In genomic region chr2:154692927-154693326, GRCh38 we compare ENCODE assay signal across 24 cellular contexts. TPM values are rescaled to one million over a fixed set of nuclear protein-coding genes. Genes with fewer than 3 reads are reported as not detected.
A peak's percentile ranks its signal among the peaks of the same experiment; 100 is the strongest.
DNase-seq lines count a peak whose midpoint lies in the region; ATAC-seq, FAIRE-seq and TF ChIP-seq lines count a peak whose summit lies in the region.
"Had no signal": no experiment of that assay in that cellular context is flagged by ENCODE, and none has a peak within 500 bp of the region (broad histone marks: within the 10 kb centered on the region; RNA-seq: fewer than 3 reads in every experiment).

No MANE protein-coding gene starts in this region.

- in situ Hi-C loops in GM23248 (cut with MboI) = no loop called here

- H3K36me3 Mint-ChIP-seq in astrocyte (ENCODE audit: low read depth, unreplicated experiment) = no peaks in the 10 kb centered on the region
- H3K36me3 Mint-ChIP-seq: memory B cell had no signal

- H3K4me3 ChIP-seq in GM23248 (no peak overlapping the region), NB4 (ENCODE audit: low read depth, low read length) (no peak overlapping the region), astrocyte (ENCODE audit: insufficient read depth, low read depth, low read length) (no peak overlapping the region)
- H3K4me3 ChIP-seq: coronary artery, GM12878, suprapubic skin had no signal

- H3K9ac ChIP-seq in GM23248 = no peak overlapping the region
- no peak overlapping the region for H3K9ac ChIP-seq in astrocyte (ENCODE audit: low read length)

- H3K36me3 ChIP-seq in GM23248 (ENCODE audit: low read depth) = no peaks in the 10 kb centered on the region
- no peaks in the 10 kb centered on the region for H3K36me3 ChIP-seq in astrocyte (ENCODE audit: insufficient read depth, low read length)
- H3K36me3 ChIP-seq: suprapubic skin had no signal

- H3K27me3 ChIP-seq in GM23248 (replicated peaks; ENCODE audit: insufficient read depth) (no peaks in the 10 kb centered on the region), astrocyte (ENCODE audit: insufficient read depth, low read length) (peaks cover 18% of the 10 kb centered on the region)

- H3K79me2 ChIP-seq in GM23248 (ENCODE audit: insufficient read depth) (no peaks in the 10 kb centered on the region), astrocyte (ENCODE audit: insufficient read depth, low read length) (no peaks in the 10 kb centered on the region)

- H3K4me1 ChIP-seq in GM23248 (ENCODE audit: insufficient read depth) = no peaks in the 10 kb centered on the region
- H3K4me1 ChIP-seq in astrocyte (ENCODE audit: insufficient read depth, low read length) = no peaks in the 10 kb centered on the region

- DNase-seq in GM23248 (peak; percentile 8), NB4 (ENCODE audit: low read depth) (peak; percentile 9), astrocyte (ENCODE audit: low read depth) (peak; percentile 1), mucosa of gallbladder (ENCODE audit: low spot score) (peak; percentile 33)
- DNase-seq in activated T-cell treated with anti-CD3 and anti-CD28 coated beads, Interleukin-2, amount 50 U/mL, for 48 hours = no peak
- no peak for DNase-seq in activated CD4-positive, alpha-beta T cell treated with anti-CD3 and anti-CD28 coated beads, Interleukin-2, amount 50 U/mL, for 4 hours
- DNase-seq: activated CD4-positive, CD25-positive, alpha-beta regulatory T cell; activated effector memory CD4-positive, alpha-beta T cell treated with Interleukin-2 at 50 U/mL for 16 hours; COR-L47; GOT3; NCI-H2029 treated with DMSO at 0.1 percent for 48 hours; NCI-H526 treated with DMSO at 0.1 percent for 48 hours had no signal

- no peaks in the 10 kb centered on the region for H3K9me3 ChIP-seq in GM23248 (ENCODE audit: low read depth)
- H3K9me3 ChIP-seq in astrocyte (ENCODE audit: insufficient read depth, low read depth, low read length) = no peaks in the 10 kb centered on the region
- H3K9me3 ChIP-seq: suprapubic skin had no signal

- H2AFZ ChIP-seq in GM23248 (no peak overlapping the region), astrocyte (ENCODE audit: low read depth, low read length) (no peak overlapping the region)

- H3K27ac ChIP-seq in GM23248 (no peak overlapping the region), astrocyte (ENCODE audit: low read depth, low read length) (no peak overlapping the region)
- H3K27ac ChIP-seq: epithelial cell of prostate, suprapubic skin had no signal

- H3K27me3 Mint-ChIP-seq in astrocyte (ENCODE audit: low read depth, unreplicated experiment) = peaks cover 27% of the 10 kb centered on the region

- no peak overlapping the region for H3K4me2 ChIP-seq in GM23248 (ENCODE audit: unreplicated experiment)
- no peak overlapping the region for H3K4me2 ChIP-seq in astrocyte (ENCODE audit: low read length)

- 20 to 24% methylated on average over 5 of the region's 5 CpGs for WGBS in GM23248 (ENCODE audit: low coverage in 1 of 2, low lambda C conversion rate in 2 of 2, missing lambda C conversion rate in 2 of 2), 2 experiments

- no peaks in the 10 kb centered on the region for H3K9me2 ChIP-seq in GM23248 (ENCODE audit: insufficient read depth)

- no peak overlapping the region for H3K27ac Mint-ChIP-seq in astrocyte (ENCODE audit: unreplicated experiment)
- H3K27ac Mint-ChIP-seq: memory B cell had no signal

- H3K4me3 Mint-ChIP-seq in astrocyte (ENCODE audit: unreplicated experiment) = no peak overlapping the region
- H3K4me3 Mint-ChIP-seq: memory B cell, neural crest cell had no signal

- FAIRE-seq in astrocyte (lab: Jason Lieb, UNC) = no peak
- FAIRE-seq: GM12878, HTR-8/SVneo had no signal

- ATAC-seq in esophagus mucosa (no peak), HG02763 (IDR thresholded peaks at IDR 0.05; ENCODE audit: unreplicated experiment) (no peak)
- ATAC-seq: GM12878 had no signal

- H3K9me3 Mint-ChIP-seq in astrocyte (ENCODE audit: unreplicated experiment) = no peaks in the 10 kb centered on the region
- H3K9me3 Mint-ChIP-seq: memory B cell, neural crest cell had no signal

- no peak for TF ChIP-seq POLR2A in NB4 (IDR thresholded peaks at IDR 0.05; ENCODE audit: extremely low read depth, insufficient read length)

- H4K20me1 ChIP-seq in GM23248 (ENCODE audit: insufficient read depth) = no peaks in the 10 kb centered on the region
- no peaks in the 10 kb centered on the region for H4K20me1 ChIP-seq in astrocyte (ENCODE audit: insufficient read depth, low read length)

- H3K4me1 Mint-ChIP-seq in astrocyte (ENCODE audit: low read depth, unreplicated experiment) = peaks cover 5% of the 10 kb centered on the region
- H3K4me1 Mint-ChIP-seq: memory B cell had no signal

- H3F3A ChIP-seq in GM23248 (ENCODE audit: insufficient read depth) = no peaks in the 10 kb centered on the region

- no peak for TF ChIP-seq CTCF in NB4 (IDR thresholded peaks at IDR 0.05; ENCODE audit: low read depth, low read length)
- TF ChIP-seq CTCF in astrocyte (IDR thresholded peaks at IDR 0.05; ENCODE audit: insufficient read depth, low read depth, low read length) = no peak

RNA-seq across cellular contexts. Expression of gene KCNJ3, which starts 5.6 kb away (rescaled TPM):
- not detected in 2 replicates for total RNA-seq in GM23248 (2014; rRNA removed; shearing (Covaris generic))
- not detected in 2 replicates for polyA plus RNA-seq in GM23248 (2016; fragmentation: Nextera tagmentation; extraction: Ambion mirVana)
- total RNA-seq in astrocyte (not detected in 2 replicates), mucosa of gallbladder (5.3 TPM), esophagus mucosa (not detected)
- total RNA-seq: activated CD8-positive, alpha-beta memory T cell treated with anti-CD3 and anti-CD28 coated beads for 36 hours; RPMI7951; T-helper 1 cell treated with Interleukin-12 subunit alpha and Interleukin-12 subunit beta and Interleukin-4 antibody, amounts not matched to agents 30 ng/mL and 1 ng/mL, for 36 hours had no signal

Comparison
In these comparisons a context has a peak if more than half of its experiments do, and no peak if none do; other contexts are left out.
1. DNase-seq: peak in GM23248 (single experiment), NB4 (single experiment), astrocyte (single experiment) and mucosa of gallbladder (single experiment); none in activated T-cell treated with anti-CD3 and anti-CD28 coated beads, Interleukin-2, amount 50 U/mL, for 48 hours (0 of 2) and activated CD4-positive, alpha-beta T cell treated with anti-CD3 and anti-CD28 coated beads, Interleukin-2, amount 50 U/mL, for 4 hours (0 of 2).